20 cellular contexts compared by ENCODE assay signal in the genomic region with DNA sequence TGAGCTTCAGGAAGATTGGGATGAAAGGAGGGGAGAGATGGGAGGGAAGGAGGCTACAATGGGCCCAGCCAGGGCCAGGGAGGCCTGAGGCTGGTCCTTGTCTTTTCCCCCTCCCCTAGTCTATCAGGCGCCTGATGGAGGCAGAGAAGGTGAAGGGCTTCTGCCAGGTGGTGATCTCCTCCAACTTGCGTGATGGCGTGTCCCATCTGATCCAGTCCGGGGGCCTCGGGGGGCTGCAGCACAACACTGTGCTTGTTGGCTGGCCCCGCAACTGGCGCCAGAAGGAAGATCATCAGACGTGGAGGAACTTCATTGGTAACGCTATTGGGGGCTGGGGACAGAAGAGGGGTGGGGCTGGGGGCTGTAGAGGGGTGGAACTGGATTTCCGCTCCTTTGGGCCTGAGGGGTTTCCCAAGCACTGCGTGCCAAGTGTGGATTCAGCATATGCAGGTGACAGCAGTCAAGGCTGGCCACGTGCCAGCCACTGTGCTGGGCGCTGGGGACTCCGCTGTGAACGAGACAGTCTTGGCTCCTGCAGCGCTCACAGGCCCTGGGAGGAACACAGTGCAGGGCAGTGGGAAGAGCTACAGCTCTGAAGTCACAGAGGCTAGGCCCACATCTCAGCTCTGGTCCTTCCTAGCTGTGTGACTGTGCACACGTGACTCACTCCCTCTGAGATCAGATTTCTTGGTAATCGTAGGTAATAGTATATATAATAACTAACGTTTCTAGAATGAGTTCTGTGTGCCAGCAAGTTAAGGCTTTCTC. TPM values are rescaled to one million over a fixed set of nuclear protein-coding genes. Genes with fewer than 3 reads are reported as not detected.
DNase-seq lines count a peak whose midpoint lies in the region; ATAC-seq and TF ChIP-seq lines count a peak whose summit lies in the region.
"Had no signal": no experiment of that assay in that cellular context is flagged by ENCODE, and none has a peak within 500 bp of the region (broad histone marks: within the 10 kb centered on the region; RNA-seq: fewer than 3 reads in every experiment).

No MANE protein-coding gene starts in this region.

- DNase-seq in A673 (ENCODE audit: low spot score) (peak; percentile 13), DMS79 (lab: John Stamatoyannopoulos, UW) (peak; percentile 37), NCI-H2029 (lab: John Stamatoyannopoulos, UW) (peak; percentile 36), SHP77 (lab: John Stamatoyannopoulos, UW) (peak; percentile 61)
- DNase-seq in activated T-cell treated with anti-CD3 and anti-CD28 coated beads, Interleukin-2, amount 50 U/mL, for 48 hours: no peak
- DNase-seq: effector CD4-positive, alpha-beta T cell; EL; H7; hippocampal formation; left colon; stimulated activated naive CD8-positive, alpha-beta T cell treated with anti-CD3 and anti-CD28 coated beads, Interleukin-15, amount 100 ng/mL, for 72 hours; uterus had no signal

- H3K4me3 ChIP-seq in A673 (ENCODE audit: low read depth, low read length, poor library complexity, severe bottlenecking): no peak overlapping the region
- H3K4me3 ChIP-seq: GM12878, uterus had no signal

- no peaks in the 10 kb centered on the region for H3K9me3 ChIP-seq in A673 (ENCODE audit: low read depth, low read length, poor library complexity, severe bottlenecking)
- H3K9me3 ChIP-seq: uterus had no signal

- BruUV-seq in A673 (replicated peaks; lab: Mats Ljungman, UMichigan): no TSS peak

- intact Hi-C loops in A673 (cut with micrococcal nuclease; ENCODE audit: unreplicated experiment): no loop called here

- H3K36me3 ChIP-seq in A673 (ENCODE audit: insufficient read depth, low read length, poor library complexity, severe bottlenecking): no peaks in the 10 kb centered on the region
- H3K36me3 ChIP-seq: uterus had no signal

- H3K27ac ChIP-seq in A673 (ENCODE audit: low read depth, low read length, poor library complexity, severe bottlenecking): no peak overlapping the region
- H3K27ac ChIP-seq: uterus had no signal

- CTCF ChIA-PET in A673 (lab: Charles Lee): no interaction called here

- no peak for ATAC-seq in HG03097 (IDR thresholded peaks at IDR 0.05; ENCODE audit: low FRiP score, unreplicated experiment)
- no peak for ATAC-seq in HG03108 (IDR thresholded peaks at IDR 0.05; ENCODE audit: unreplicated experiment)
- ATAC-seq in HG02870 (IDR thresholded peaks at IDR 0.05; ENCODE audit: unreplicated experiment): no peak
- ATAC-seq: activated naive CD4-positive, alpha-beta T cell treated with anti-CD3 and anti-CD28 coated beads, Interleukin-2, amount 50 U/mL, for 72 hours; GM12878; left colon; stimulated activated naive CD8-positive, alpha-beta T cell treated with anti-CD3 and anti-CD28 coated beads, Interleukin-15, amount 100 ng/mL, for 72 hours had no signal

- no peaks in the 10 kb centered on the region for H3K27me3 ChIP-seq in A673 (replicated peaks; ENCODE audit: insufficient read depth, low read depth, low read length, poor library complexity)
- H3K27me3 ChIP-seq: uterus had no signal

- no peak for TF ChIP-seq CTCF in A673 (conservative IDR thresholded peaks at IDR 0.05; ENCODE audit: low read depth, low read length)

- H3K4me1 ChIP-seq in A673 (ENCODE audit: insufficient read depth, low read length, poor library complexity, severe bottlenecking): no peaks in the 10 kb centered on the region
- H3K4me1 ChIP-seq: uterus had no signal

- POLR2A ChIA-PET in A673 (lab: Charles Lee; ENCODE audit: low non-redundant PET): no interaction called here

RNA-seq across cellular contexts. Expression of gene SLC12A5, which starts 22.7 kb away (rescaled TPM):
- 20.0 and 20.9 TPM in 2 replicates for total RNA-seq in A673 (2021)
- total RNA-seq: bronchial epithelial cell, skeletal muscle tissue had no signal

RNA-seq across cellular contexts. Expression of gene NCOA5, which starts 38.0 kb away (rescaled TPM):
- total RNA-seq in A673 (2021): 44.1 and 55.4 TPM in 2 replicates

RNA-seq across cellular contexts. Expression of gene MMP9, which starts 43.0 kb away (rescaled TPM):
- 2.4 and 2.8 TPM in 2 replicates for total RNA-seq in A673 (2021)
- total RNA-seq: T-helper 2 cell treated with Interferon-gamma antibody and Interleukin-4, amounts not matched to agents 100 ng/mL and 5 ng/mL, for 36 hours had no signal

Comparison
In these comparisons a context has a peak if more than half of its experiments do, and no peak if none do; other contexts are left out.
1. DNase-seq: peak in A673 (single experiment), DMS79 (single experiment), NCI-H2029 (single experiment) and SHP77 (2 of 2); none in activated T-cell treated with anti-CD3 and anti-CD28 coated beads, Interleukin-2, amount 50 U/mL, for 48 hours (0 of 2).